In the genomic region with DNA sequence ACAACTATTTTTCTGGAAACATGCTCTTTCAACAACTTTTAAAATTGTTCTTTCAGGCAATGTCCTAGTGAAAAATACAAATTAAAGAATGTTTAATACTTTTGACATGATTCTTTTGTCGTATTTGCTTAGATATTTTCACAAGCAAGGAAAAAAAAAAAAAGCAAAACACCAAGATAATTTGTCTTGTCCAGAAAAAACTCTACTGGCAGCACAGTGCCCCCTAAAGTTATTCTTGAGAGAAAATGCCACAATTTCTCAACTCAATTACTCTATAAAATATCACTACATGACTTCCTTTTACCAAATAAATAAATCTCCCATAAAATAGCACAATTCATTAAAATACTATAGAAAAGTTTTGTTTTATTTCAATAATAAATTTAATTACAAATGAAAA, we compare ENCODE assay signal across 13 cellular contexts.
A peak's percentile ranks its signal among the peaks of the same experiment; 100 is the strongest.
DNase-seq lines count a peak whose midpoint lies in the region; ATAC-seq and TF ChIP-seq lines count a peak whose summit lies in the region.
"Had no signal": no experiment of that assay in that cellular context is flagged by ENCODE, and none has a peak within 500 bp of the region (broad histone marks: within the 10 kb centered on the region; RNA-seq: fewer than 3 reads in every experiment).

No MANE protein-coding gene starts in this region.

- WGBS in SK-N-SH (ENCODE audit: low lambda C conversion rate): 0% methylated on average over 1 of the region's 1 CpG

- CTCF ChIA-PET in SK-N-SH (lab: Yijun Ruan, JAX): interaction anchor here (0.8 kb wide), 1 partner anchor 14 kb away, joined by 3 read pairs; no protein-coding TSS in a partner anchor
- CTCF ChIA-PET in RWPE1 (lab: Yijun Ruan, JAX): no interaction called here

- no peak for TF ChIP-seq EP300 in SK-N-SH (IDR thresholded peaks at IDR 0.05; ENCODE audit: borderline replicate concordance in 1 of 2, low read depth in 1 of 2, low read length in 1 of 2)

- H3K27ac Mint-ChIP-seq in activated naive CD8-positive, alpha-beta T cell treated with anti-CD3 and anti-CD28 coated beads for 36 hours: no peak overlapping the region
- H3K27ac Mint-ChIP-seq: activated CD4-positive, alpha-beta memory T cell treated with anti-CD3 and anti-CD28 coated beads for 36 hours; immature natural killer cell had no signal

- no peaks in the 10 kb centered on the region for H3K27me3 Mint-ChIP-seq in activated naive CD8-positive, alpha-beta T cell treated with anti-CD3 and anti-CD28 coated beads for 36 hours
- H3K27me3 Mint-ChIP-seq: activated CD4-positive, alpha-beta memory T cell treated with anti-CD3 and anti-CD28 coated beads for 36 hours had no signal

- no peaks in the 10 kb centered on the region for H3K36me3 Mint-ChIP-seq in activated naive CD8-positive, alpha-beta T cell treated with anti-CD3 and anti-CD28 coated beads for 36 hours
- H3K36me3 Mint-ChIP-seq: activated CD4-positive, alpha-beta memory T cell treated with anti-CD3 and anti-CD28 coated beads for 36 hours; immature natural killer cell had no signal

- H3K4me3 ChIP-seq in SK-N-SH (ENCODE audit: low read depth in 2 of 2, low read length in 1 of 2): no peak overlapping the region
- no peak overlapping the region for H3K4me3 ChIP-seq in fibroblast of pulmonary artery (replicated peaks; ENCODE audit: low read depth, low read length)

- H3K4me2 ChIP-seq in SK-N-SH: no peak overlapping the region

- no peaks in the 10 kb centered on the region for H3K9me2 ChIP-seq in SK-N-SH

- H4K20me1 ChIP-seq in SK-N-SH (ENCODE audit: insufficient read depth): no peaks in the 10 kb centered on the region

- no peak overlapping the region for H3K9ac ChIP-seq in SK-N-SH

- no peaks in the 10 kb centered on the region for H3K9me3 Mint-ChIP-seq in activated naive CD8-positive, alpha-beta T cell treated with anti-CD3 and anti-CD28 coated beads for 36 hours

- H2AFZ ChIP-seq in SK-N-SH (ENCODE audit: low read depth): no peak overlapping the region

- H3K4me1 Mint-ChIP-seq in activated naive CD8-positive, alpha-beta T cell treated with anti-CD3 and anti-CD28 coated beads for 36 hours: no peaks in the 10 kb centered on the region
- H3K4me1 Mint-ChIP-seq: immature natural killer cell had no signal

- H3F3A ChIP-seq in SK-N-SH (replicated peaks; ENCODE audit: insufficient read depth): no peaks in the 10 kb centered on the region

- no peaks in the 10 kb centered on the region for H3K27me3 ChIP-seq in SK-N-SH (ENCODE audit: insufficient read depth)

- H3K4me3 Mint-ChIP-seq in activated naive CD8-positive, alpha-beta T cell treated with anti-CD3 and anti-CD28 coated beads for 36 hours: no peak overlapping the region
- H3K4me3 Mint-ChIP-seq: activated CD4-positive, alpha-beta memory T cell treated with anti-CD3 and anti-CD28 coated beads for 36 hours; immature natural killer cell had no signal

- POLR2A ChIA-PET in SK-N-SH (lab: Yijun Ruan, JAX) (no interaction called here), RWPE1 (lab: Yijun Ruan, JAX; ENCODE audit: low non-redundant PET) (no interaction called here)

- H3K79me2 ChIP-seq in SK-N-SH (ENCODE audit: insufficient read depth): no peaks in the 10 kb centered on the region

- no peak for DNase-seq in SK-N-SH
- no peak for DNase-seq in RWPE1 (ENCODE audit: low spot score)
- peak; percentile 3 for DNase-seq in fibroblast of pulmonary artery (ENCODE audit: low read depth)
- DNase-seq in stromal cell of bone marrow (ENCODE audit: low read depth): peak; percentile 10
- DNase-seq in activated naive CD8-positive, alpha-beta T cell treated with anti-CD3 and anti-CD28 coated beads for 36 hours: no peak
- DNase-seq in COR-L47 (lab: John Stamatoyannopoulos, UW): no peak
- DNase-seq: activated CD4-positive, alpha-beta memory T cell treated with anti-CD3 and anti-CD28 coated beads for 36 hours; cerebellar nuclear complex; immature natural killer cell; NCI-H510A; small intestine had no signal

- peak; percentile 44 for TF ChIP-seq CTCF in SK-N-SH (IDR thresholded peaks at IDR 0.05)
- 0 out of 2 replicates have a peak, but pooled peaks have one; percentile 15 for TF ChIP-seq CTCF in RWPE1 (conservative IDR thresholded peaks at IDR 0.05; ENCODE audit: low read depth)
- TF ChIP-seq CTCF in fibroblast of pulmonary artery (IDR thresholded peaks at IDR 0.05; ENCODE audit: low read length, missing control alignments): peak; percentile 23

- no peaks in the 10 kb centered on the region for H3K36me3 ChIP-seq in SK-N-SH (replicated peaks in 1 of 2; ENCODE audit: control insufficient read depth in 1 of 2, insufficient read depth in 2 of 2, low read length in 1 of 2)

- H3K4me1 ChIP-seq in SK-N-SH (ENCODE audit: control insufficient read depth in 1 of 2, insufficient read depth in 2 of 2, low read depth in 1 of 2, low read length in 1 of 2): no peaks in the 10 kb centered on the region

- ATAC-seq in SK-N-SH treated with all-trans-retinoic acid at 6 μM for 48 hours (no peak), HG03342 (IDR thresholded peaks at IDR 0.05; ENCODE audit: unreplicated experiment) (no peak)

- H3K9me3 ChIP-seq in SK-N-SH: no peaks in the 10 kb centered on the region

- TF ChIP-seq RAD21 in SK-N-SH (IDR thresholded peaks at IDR 0.05; ENCODE audit: low read length): peak; percentile 29; the same call in 1 of the 2 replicates

- H3K27ac ChIP-seq in SK-N-SH (ENCODE audit: low read depth in 2 of 2, low read length in 1 of 2) (no peak overlapping the region), RWPE1 (no peak overlapping the region)

TF ChIP-seq in SK-N-SH, 30 proteins besides CTCF, POLR2A, EP300 and RAD21 (continues in another document):
- TF ChIP-seq, protein P1, sequence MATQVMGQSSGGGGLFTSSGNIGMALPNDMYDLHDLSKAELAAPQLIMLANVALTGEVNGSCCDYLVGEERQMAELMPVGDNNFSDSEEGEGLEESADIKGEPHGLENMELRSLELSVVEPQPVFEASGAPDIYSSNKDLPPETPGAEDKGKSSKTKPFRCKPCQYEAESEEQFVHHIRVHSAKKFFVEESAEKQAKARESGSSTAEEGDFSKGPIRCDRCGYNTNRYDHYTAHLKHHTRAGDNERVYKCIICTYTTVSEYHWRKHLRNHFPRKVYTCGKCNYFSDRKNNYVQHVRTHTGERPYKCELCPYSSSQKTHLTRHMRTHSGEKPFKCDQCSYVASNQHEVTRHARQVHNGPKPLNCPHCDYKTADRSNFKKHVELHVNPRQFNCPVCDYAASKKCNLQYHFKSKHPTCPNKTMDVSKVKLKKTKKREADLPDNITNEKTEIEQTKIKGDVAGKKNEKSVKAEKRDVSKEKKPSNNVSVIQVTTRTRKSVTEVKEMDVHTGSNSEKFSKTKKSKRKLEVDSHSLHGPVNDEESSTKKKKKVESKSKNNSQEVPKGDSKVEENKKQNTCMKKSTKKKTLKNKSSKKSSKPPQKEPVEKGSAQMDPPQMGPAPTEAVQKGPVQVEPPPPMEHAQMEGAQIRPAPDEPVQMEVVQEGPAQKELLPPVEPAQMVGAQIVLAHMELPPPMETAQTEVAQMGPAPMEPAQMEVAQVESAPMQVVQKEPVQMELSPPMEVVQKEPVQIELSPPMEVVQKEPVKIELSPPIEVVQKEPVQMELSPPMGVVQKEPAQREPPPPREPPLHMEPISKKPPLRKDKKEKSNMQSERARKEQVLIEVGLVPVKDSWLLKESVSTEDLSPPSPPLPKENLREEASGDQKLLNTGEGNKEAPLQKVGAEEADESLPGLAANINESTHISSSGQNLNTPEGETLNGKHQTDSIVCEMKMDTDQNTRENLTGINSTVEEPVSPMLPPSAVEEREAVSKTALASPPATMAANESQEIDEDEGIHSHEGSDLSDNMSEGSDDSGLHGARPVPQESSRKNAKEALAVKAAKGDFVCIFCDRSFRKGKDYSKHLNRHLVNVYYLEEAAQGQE (IDR thresholded peaks at IDR 0.05; ENCODE audit: low read depth, low read length): no peak

TF ChIP-seq in SK-N-SH treated with all-trans-retinoic acid at 6 μM for 48 hours, 23 proteins besides CTCF, POLR2A, EP300 and RAD21:
- TF ChIP-seq ZNF8 (CRISPR knock-in tag; IDR thresholded peaks at IDR 0.05) (no peak), ESRRG (CRISPR knock-in tag; IDR thresholded peaks at IDR 0.05) (no peak), CSDC2 (CRISPR knock-in tag; IDR thresholded peaks at IDR 0.05) (no peak), ZNF565 (CRISPR knock-in tag; conservative IDR thresholded peaks at IDR 0.05; ENCODE audit: low read depth) (no peak), CREB5 (CRISPR knock-in tag; IDR thresholded peaks at IDR 0.05; ENCODE audit: low read depth) (no peak), ISL1 (CRISPR knock-in tag; IDR thresholded peaks at IDR 0.05) (no peak)
- TF ChIP-seq, protein P2, sequence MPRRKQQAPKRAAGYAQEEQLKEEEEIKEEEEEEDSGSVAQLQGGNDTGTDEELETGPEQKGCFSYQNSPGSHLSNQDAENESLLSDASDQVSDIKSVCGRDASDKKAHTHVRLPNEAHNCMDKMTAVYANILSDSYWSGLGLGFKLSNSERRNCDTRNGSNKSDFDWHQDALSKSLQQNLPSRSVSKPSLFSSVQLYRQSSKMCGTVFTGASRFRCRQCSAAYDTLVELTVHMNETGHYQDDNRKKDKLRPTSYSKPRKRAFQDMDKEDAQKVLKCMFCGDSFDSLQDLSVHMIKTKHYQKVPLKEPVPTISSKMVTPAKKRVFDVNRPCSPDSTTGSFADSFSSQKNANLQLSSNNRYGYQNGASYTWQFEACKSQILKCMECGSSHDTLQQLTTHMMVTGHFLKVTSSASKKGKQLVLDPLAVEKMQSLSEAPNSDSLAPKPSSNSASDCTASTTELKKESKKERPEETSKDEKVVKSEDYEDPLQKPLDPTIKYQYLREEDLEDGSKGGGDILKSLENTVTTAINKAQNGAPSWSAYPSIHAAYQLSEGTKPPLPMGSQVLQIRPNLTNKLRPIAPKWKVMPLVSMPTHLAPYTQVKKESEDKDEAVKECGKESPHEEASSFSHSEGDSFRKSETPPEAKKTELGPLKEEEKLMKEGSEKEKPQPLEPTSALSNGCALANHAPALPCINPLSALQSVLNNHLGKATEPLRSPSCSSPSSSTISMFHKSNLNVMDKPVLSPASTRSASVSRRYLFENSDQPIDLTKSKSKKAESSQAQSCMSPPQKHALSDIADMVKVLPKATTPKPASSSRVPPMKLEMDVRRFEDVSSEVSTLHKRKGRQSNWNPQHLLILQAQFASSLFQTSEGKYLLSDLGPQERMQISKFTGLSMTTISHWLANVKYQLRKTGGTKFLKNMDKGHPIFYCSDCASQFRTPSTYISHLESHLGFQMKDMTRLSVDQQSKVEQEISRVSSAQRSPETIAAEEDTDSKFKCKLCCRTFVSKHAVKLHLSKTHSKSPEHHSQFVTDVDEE (CRISPR knock-in tag; IDR thresholded peaks at IDR 0.05): no peak

Comparison
In these comparisons a context has a peak if more than half of its experiments do, and no peak if none do; other contexts are left out.
1. DNase-seq: peak in fibroblast of pulmonary artery (single experiment) and stromal cell of bone marrow (single experiment); none in SK-N-SH (single experiment), RWPE1 (single experiment), activated naive CD8-positive, alpha-beta T cell treated with anti-CD3 and anti-CD28 coated beads for 36 hours (single experiment) and COR-L47 (single experiment).
2. Peak in every context shown above with its lines, with median percentiles within 50 percentile points of each other: CTCF ChIP-seq.